25 cellular contexts compared by ENCODE assay signal in the genomic region with DNA sequence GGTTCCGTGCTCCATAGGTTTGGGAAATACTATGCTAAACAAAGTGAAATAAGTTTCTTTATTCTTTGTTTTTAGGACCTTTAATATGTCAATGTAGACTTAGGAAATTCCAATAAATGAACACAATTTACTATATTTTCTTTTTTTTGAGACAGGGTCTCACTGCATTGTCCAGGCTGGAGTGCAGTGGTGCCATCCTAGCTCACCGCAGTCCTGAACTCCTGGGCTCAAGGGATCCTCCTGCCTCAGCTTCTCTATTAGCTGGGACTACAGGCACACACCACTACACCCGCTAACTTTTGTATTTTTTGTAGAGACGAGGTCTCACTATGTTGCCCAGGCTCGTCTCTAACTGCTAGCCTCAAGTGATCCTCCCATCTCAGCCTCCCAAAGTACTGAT. TPM values are rescaled to one million over a fixed set of nuclear protein-coding genes. Genes with fewer than 3 reads are reported as not detected.
A peak's percentile ranks its signal among the peaks of the same experiment; 100 is the strongest.
DNase-seq lines count a peak whose midpoint lies in the region; ATAC-seq, FAIRE-seq and TF ChIP-seq lines count a peak whose summit lies in the region.
"Had no signal": no experiment of that assay in that cellular context is flagged by ENCODE, and none has a peak within 500 bp of the region (broad histone marks: within the 10 kb centered on the region; RNA-seq: fewer than 3 reads in every experiment).

No MANE protein-coding gene starts in this region.

- FAIRE-seq in K562 (lab: Jason Lieb, UNC): no peak
- FAIRE-seq: A204.1, GM12878, GM12892, GM18507 had no signal

- H3K4me1 ChIP-seq in K562 (replicated peaks in 1 of 2; ENCODE audit: control insufficient read depth in 2 of 2, insufficient read depth in 2 of 2, low read length in 2 of 2): no peaks in the 10 kb centered on the region
- H3K4me1 ChIP-seq in gastrocnemius medialis: peaks cover 21 to 22% of the 10 kb centered on the region in 2 donors
- H3K4me1 ChIP-seq: BLaER1 had no signal

- no peaks in the 10 kb centered on the region for H4K20me1 ChIP-seq in K562 (replicated peaks; ENCODE audit: control insufficient read depth, insufficient read depth, low read length)
- H4K20me1 ChIP-seq: BLaER1 had no signal

- no peak overlapping the region for H2AFZ ChIP-seq in K562 (ENCODE audit: low read depth, low read length)

- TF ChIP-seq POLR2A in K562 (conservative IDR thresholded peaks at IDR 0.05) (no peak), gastrocnemius medialis (IDR thresholded peaks at IDR 0.05) (no peak)

- POLR2A ChIA-PET in K562 (lab: Yijun Ruan, JAX): no interaction called here

- no peaks in the 10 kb centered on the region for H3K79me2 ChIP-seq in K562 (ENCODE audit: control insufficient read depth, insufficient read depth, low read length)

- no TSS peak for BruUV-seq in K562 (replicated peaks; lab: Mats Ljungman, UMichigan)

- H3K36me3 ChIP-seq in K562 (ENCODE audit: control insufficient read depth, insufficient read depth, low read length) (no peaks in the 10 kb centered on the region), gastrocnemius medialis (no peaks in the 10 kb centered on the region)
- H3K36me3 ChIP-seq: BE2C, BLaER1 had no signal

- H3K4me2 ChIP-seq in K562 (ENCODE audit: insufficient read depth, low read length): no peak overlapping the region
- H3K4me2 ChIP-seq: BLaER1 had no signal

- DNase-seq in K562 (ENCODE audit: extremely low read depth in 1 of 4, low spot score in 3 of 4) (no peak), gastrocnemius medialis (no peak), NCI-H1105 (lab: John Stamatoyannopoulos, UW) (no peak), NCI-H2107 treated with DMSO at 0.1 percent for 48 hours (lab: John Stamatoyannopoulos, UW; ENCODE audit: unreplicated experiment) (no peak), iPS-NIHi7 (ENCODE audit: extremely low spot score) (no peak)
- DNase-seq: 8988T; ACHN; BE2C; C1 segment of cervical spinal cord; CD4-positive, alpha-beta memory T cell; CD4-positive, CD25-positive, alpha-beta regulatory T cell; CD8-positive, alpha-beta memory T cell; COR-L47; DMS 273 treated with DMSO at 0.1 percent for 48 hours; DMS153; DMS53; DMS79; DND-41; EL; GDM1 had no signal

- H3K9me1 ChIP-seq in K562 (ENCODE audit: control insufficient read depth, insufficient read depth, low read length): no peaks in the 10 kb centered on the region

- peaks cover 21 to 35% of the 10 kb centered on the region in 2 experiments for H3K27me3 ChIP-seq in K562 (ENCODE audit: control insufficient read depth in 2 of 2, insufficient read depth in 2 of 2, low read length in 2 of 2)
- H3K27me3 ChIP-seq in gastrocnemius medialis: no peaks in the 10 kb centered on the region
- H3K27me3 ChIP-seq: BE2C, BLaER1 had no signal

- no peak for TF ChIP-seq RAD21 in K562 (CRISPR knock-in tag; conservative IDR thresholded peaks at IDR 0.05 in 1 of 2, IDR thresholded peaks at IDR 0.05 in 1 of 2)

- TF ChIP-seq CTCF in K562 (IDR thresholded peaks at IDR 0.05 in 2 of 3, conservative IDR thresholded peaks at IDR 0.05 in 1 of 3; ENCODE audit: insufficient read depth in 2 of 3, low read depth in 1 of 3, low read length in 3 of 3) (no peak), gastrocnemius medialis (IDR thresholded peaks at IDR 0.05 in 4 of 5, conservative IDR thresholded peaks at IDR 0.05 in 1 of 5) (no peak)

- 15% methylated on average over 5 of the region's 5 CpGs for WGBS in K562 (ENCODE audit: insufficient coverage, low coverage, missing lambda C conversion rate)

- no peak for ATAC-seq in K562
- ATAC-seq in gastrocnemius medialis: no peak
- ATAC-seq: GM12878 had no signal

- no peak overlapping the region for H3K4me3 ChIP-seq in K562
- H3K4me3 ChIP-seq in gastrocnemius medialis: no peak overlapping the region
- H3K4me3 ChIP-seq: BLaER1, GM12878 had no signal

- H3K9me3 ChIP-seq in K562 (replicated peaks; ENCODE audit: control insufficient read depth, insufficient read depth, low read depth, low read length) (no peaks in the 10 kb centered on the region), gastrocnemius medialis (no peaks in the 10 kb centered on the region)
- H3K9me3 ChIP-seq: BE2C, BLaER1 had no signal

- TF ChIP-seq EP300 in K562 (IDR thresholded peaks at IDR 0.05; ENCODE audit: low read length): no peak

- no peak overlapping the region for H3K9ac ChIP-seq in K562 (ENCODE audit: insufficient read depth in 1 of 2, low read depth in 2 of 2, low read length in 2 of 2)
- H3K9ac ChIP-seq: BLaER1 had no signal

- in situ Hi-C loops in K562 (cut with MboI): no loop called here
- in situ Hi-C loops in gastrocnemius medialis (cut with MboI; ENCODE audit: low sequenced_read_pairs in 4 of 4): no loop called here

- CTCF ChIA-PET in K562 (lab: Yijun Ruan, JAX; ENCODE audit: low intra/inter-chr PET ratio): no interaction called here

- H3K27ac ChIP-seq in K562 (ENCODE audit: extremely low read depth, low read depth, low read length): no peak overlapping the region
- H3K27ac ChIP-seq in gastrocnemius medialis: peak overlapping the region; percentile 79 to 89 (median 85)
- H3K27ac ChIP-seq: BLaER1 had no signal

- intact Hi-C loops in K562 (cut with micrococcal nuclease) (no loop called here), gastrocnemius medialis (cut with DNase I; ENCODE audit: low total_unique reads) (loop anchor here (5.0 kb wide), 1 partner anchor 88 kb away; no protein-coding TSS in a partner anchor)

TF ChIP-seq in K562, 482 proteins besides CTCF, POLR2A, EP300 and RAD21 (continues in another document):
- TF ChIP-seq ZNF121 (CRISPR knock-in tag; conservative IDR thresholded peaks at IDR 0.05): peak; percentile 79

RNA-seq across cellular contexts. Expression of gene HOMER2, which starts 12.4 kb away (rescaled TPM):
- total RNA-seq in K562 (2011; cell fraction: chromatin; rRNA removed; ENCODE audit: low replicate concordance): 1.4 and 2.3 TPM in 2 replicates
- 1.4 and 1.8 TPM in 2 replicates for total RNA-seq in K562 (2011; cell fraction: nucleolus; rRNA removed)
- total RNA-seq in K562 (2011; cell fraction: nucleoplasm; rRNA removed): 2.2 and 2.9 TPM in 2 replicates
- total RNA-seq in K562 (2014; rRNA removed): 0.32 and 0.69 TPM in 2 replicates
- total RNA-seq in K562 (2014; rRNA removed; fragmentation: Illumina TruSeq; extraction: Trizol): 0.25 and 0.57 TPM in 2 replicates
- total RNA-seq in K562 (2015; rRNA removed; fragmentation: Illumina TruSeq; extraction: Trizol): 0.41 TPM in 1 of 2 replicates, not detected in the other
- 0.47 and 0.54 TPM in 2 replicates for total RNA-seq in K562 (2021)
- polyA plus RNA-seq in K562 (2011; rRNA removed): 0.13 and 0.18 TPM in 2 replicates
- polyA plus RNA-seq in K562 (2011; cell fraction: cytosol; rRNA removed): 0.63 TPM in 1 of 2 replicates, not detected in the other
- 0.93 and 1.7 TPM in 2 replicates for polyA plus RNA-seq in K562 (2011; cell fraction: nucleus; rRNA removed)
- 0.15 and 0.30 TPM in 2 replicates for polyA plus RNA-seq in K562 (2012)
- 0.30 and 0.43 TPM in 2 replicates for polyA plus RNA-seq in K562 (2014; fragmentation: Illumina TruSeq; extraction: Trizol)
- under 1 TPM; 0.18 to 0.41 TPM for polyA plus RNA-seq in K562 (2014; fragmentation: Nextera tagmentation; extraction: Ambion mirVana)
- 0.23 and 0.31 TPM in 2 replicates for polyA plus RNA-seq in K562 (2014; rRNA removed)
- 1.1 TPM in 1 of 2 replicates, not detected in the other for polyA minus RNA-seq in K562 (2011; rRNA and poly(A)+ RNA removed)
- not detected in 2 replicates for polyA minus RNA-seq in K562 (2011; cell fraction: cytosol; rRNA and poly(A)+ RNA removed)
- polyA minus RNA-seq in K562 (2011; cell fraction: nucleus; rRNA and poly(A)+ RNA removed): 0.67 and 1.8 TPM in 2 replicates
- total RNA-seq in gastrocnemius medialis: 100 to 1,000 TPM in 2 of 4 donors, 10 to 100 TPM in 2; 51.6 to 132 (median 94.5) TPM

RNA-seq across cellular contexts. Expression of gene RAMAC, which starts 21.1 kb away (rescaled TPM):
- 2.6 and 5.9 TPM in 2 replicates for total RNA-seq in K562 (2011; cell fraction: chromatin; rRNA removed; ENCODE audit: low replicate concordance)
- 3.8 and 4.2 TPM in 2 replicates for total RNA-seq in K562 (2011; cell fraction: nucleolus; rRNA removed)
- 5.6 and 8.0 TPM in 2 replicates for total RNA-seq in K562 (2011; cell fraction: nucleoplasm; rRNA removed)
- total RNA-seq in K562 (2014; rRNA removed) (35.8 and 37.8 TPM in 2 replicates), K562 (2014; rRNA removed; fragmentation: Illumina TruSeq; extraction: Trizol) (43.3 and 44.1 TPM in 2 replicates), K562 (2015; rRNA removed; fragmentation: Illumina TruSeq; extraction: Trizol) (41.7 and 41.9 TPM in 2 replicates), K562 (2021) (26.9 and 28.4 TPM in 2 replicates), gastrocnemius medialis (10 to 100 TPM; 16.4 to 28.0 (median 23.7) TPM)
- polyA plus RNA-seq in K562 (2011; rRNA removed) (24.8 and 36.5 TPM in 2 replicates), K562 (2014; fragmentation: Illumina TruSeq; extraction: Trizol) (35.4 and 38.4 TPM in 2 replicates), K562 (2014; fragmentation: Nextera tagmentation; extraction: Ambion mirVana) (100 to 1,000 TPM; 100 to 108 TPM), K562 (2014; rRNA removed) (35.4 and 42.8 TPM in 2 replicates)
- 11.2 and 18.5 TPM in 2 replicates for polyA plus RNA-seq in K562 (2011; cell fraction: cytosol; rRNA removed)
- polyA plus RNA-seq in K562 (2011; cell fraction: nucleus; rRNA removed): 6.4 and 8.9 TPM in 2 replicates
- polyA plus RNA-seq in K562 (2012): 24.3 and 37.1 TPM in 2 replicates
- polyA minus RNA-seq in K562 (2011; rRNA and poly(A)+ RNA removed): 24.8 and 30.8 TPM in 2 replicates
- 6.6 and 12.8 TPM in 2 replicates for polyA minus RNA-seq in K562 (2011; cell fraction: cytosol; rRNA and poly(A)+ RNA removed)
- polyA minus RNA-seq in K562 (2011; cell fraction: nucleus; rRNA and poly(A)+ RNA removed): 1.6 and 3.2 TPM in 2 replicates

RNA-seq across cellular contexts. Expression of gene C15orf40, which starts 46.5 kb away (rescaled TPM):
- 46.2 and 54.6 TPM in 2 replicates for total RNA-seq in K562 (2011; cell fraction: chromatin; rRNA removed; ENCODE audit: low replicate concordance)
- 35.3 and 48.2 TPM in 2 replicates for total RNA-seq in K562 (2011; cell fraction: nucleolus; rRNA removed)
- 49.2 and 71.3 TPM in 2 replicates for total RNA-seq in K562 (2011; cell fraction: nucleoplasm; rRNA removed)
- total RNA-seq in K562 (2014; rRNA removed) (15.9 and 18.4 TPM in 2 replicates), K562 (2014; rRNA removed; fragmentation: Illumina TruSeq; extraction: Trizol) (30.3 and 33.7 TPM in 2 replicates), K562 (2015; rRNA removed; fragmentation: Illumina TruSeq; extraction: Trizol) (13.6 and 22.1 TPM in 2 replicates), K562 (2021) (22.9 and 27.0 TPM in 2 replicates), gastrocnemius medialis (10 to 100 TPM in 2 of 4 donors, 1 to 10 TPM in 2; 5.9 to 14.6 (median 9.5) TPM)
- polyA plus RNA-seq in K562 (2011; rRNA removed) (21.4 and 27.0 TPM in 2 replicates), K562 (2014; fragmentation: Illumina TruSeq; extraction: Trizol) (23.2 and 33.9 TPM in 2 replicates), K562 (2014; fragmentation: Nextera tagmentation; extraction: Ambion mirVana) (10 to 100 TPM; 49.9 to 52.0 TPM), K562 (2014; rRNA removed) (21.8 and 29.6 TPM in 2 replicates)
- 13.7 and 19.6 TPM in 2 replicates for polyA plus RNA-seq in K562 (2011; cell fraction: cytosol; rRNA removed)
- 18.6 and 24.1 TPM in 2 replicates for polyA plus RNA-seq in K562 (2011; cell fraction: nucleus; rRNA removed)
- 28.6 and 37.1 TPM in 2 replicates for polyA plus RNA-seq in K562 (2012)
- polyA minus RNA-seq in K562 (2011; rRNA and poly(A)+ RNA removed): 13.9 and 15.5 TPM in 2 replicates
- 4.8 and 6.3 TPM in 2 replicates for polyA minus RNA-seq in K562 (2011; cell fraction: cytosol; rRNA and poly(A)+ RNA removed)
- polyA minus RNA-seq in K562 (2011; cell fraction: nucleus; rRNA and poly(A)+ RNA removed): 25.8 and 31.9 TPM in 2 replicates

Comparison
In these comparisons a context has a peak if more than half of its experiments do, and no peak if none do; other contexts are left out.
1. RNA of gene HOMER2, which starts 12.4 kb away (total RNA-seq): 51.6 to 132 TPM in gastrocnemius medialis; 0.25 to 2.9 TPM in K562; every median in the first group is over 10 times any median in the second.